In genomic region chr11:70743941-70744351, GRCh38 we compare ENCODE assay signal across 26 cellular contexts.
"Had no signal": no experiment of that assay in that cellular context is flagged by ENCODE, and none has a peak within 500 bp of the region (broad histone marks: within the 10 kb centered on the region; RNA-seq: fewer than 3 reads in every experiment).

No MANE protein-coding gene starts in this region.

- H3K36me3 ChIP-seq: pancreas, right atrium auricular region, tibial artery had no signal

- H3K9me3 ChIP-seq: mucosa of descending colon, pancreas, right atrium auricular region, testis, tibial artery had no signal

- H3K4me3 ChIP-seq: dorsolateral prefrontal cortex, mucosa of descending colon, pancreas, right atrium auricular region, smooth muscle cell, testis, tibial artery had no signal

- H3K36me3 Mint-ChIP-seq: immature natural killer cell, type B pancreatic cell had no signal

- H3K4me3 Mint-ChIP-seq: immature natural killer cell; naive B cell; natural killer cell treated with Interleukin-12 subunit alpha and Interleukin-12 subunit beta and Interleukin-15 and Interleukin-18, amount 100 ng/mL, for 72 hours; type B pancreatic cell had no signal

- H3K27me3 ChIP-seq: pancreas, right atrium auricular region, testis had no signal

- ATAC-seq: left colon; mucosa of descending colon; natural killer cell treated with Interleukin-12 subunit alpha and Interleukin-12 subunit beta and Interleukin-15 and Interleukin-18, amount 100 ng/mL, for 72 hours; pancreas; sciatic nerve had no signal

- H3K27me3 Mint-ChIP-seq: type B pancreatic cell had no signal

- DNase-seq: central memory CD4-positive, alpha-beta T cell; effector CD4-positive, alpha-beta T cell; hypothalamus; immature natural killer cell; islet precursor cell; kidney glomerular epithelial cell; left colon; mammary epithelial cell; mucosa of descending colon; naive B cell; occipital lobe; pancreas; stimulated activated CD4-positive, alpha-beta T cell treated with anti-CD3 and anti-CD28 coated beads, Interleukin-12 subunit alpha, Interleukin-12 subunit beta, amount 100 ng/mL, for 4 hours; stimulated activated CD4-positive, alpha-beta T cell treated with anti-CD3 and anti-CD28 coated beads, Interleukin-1b, Interleukin-23, amount 100 ng/mL, for 48 hours; stimulated activated CD4-positive, alpha-beta T cell treated with anti-CD3 and anti-CD28 coated beads, Interleukin-4, amount 100 ng/mL, for 1 hour; stimulated activated CD8-positive, alpha-beta memory T cell treated with anti-CD3 and anti-CD28 coated beads, Interleukin-4, amount 100 ng/mL, for 48 hours; stimulated activated naive CD4-positive, alpha-beta T cell treated with Interleukin-2 at 50 U/mL for 16 hours; substantia nigra; testis; tibial artery had no signal

- H3K27ac Mint-ChIP-seq: immature natural killer cell; naive B cell; natural killer cell treated with Interleukin-12 subunit alpha and Interleukin-12 subunit beta and Interleukin-15 and Interleukin-18, amount 100 ng/mL, for 72 hours; type B pancreatic cell had no signal

- H3K27ac ChIP-seq: dorsolateral prefrontal cortex, pancreas, right atrium auricular region, testis, tibial artery had no signal

- H3K4me1 Mint-ChIP-seq: immature natural killer cell, naive B cell had no signal

- H3K9me3 Mint-ChIP-seq: immature natural killer cell; natural killer cell treated with Interleukin-12 subunit alpha and Interleukin-12 subunit beta and Interleukin-15 and Interleukin-18, amount 100 ng/mL, for 72 hours; type B pancreatic cell had no signal

- H3K4me1 ChIP-seq: pancreas, right atrium auricular region, testis, tibial artery had no signal

- H3K4me2 ChIP-seq: smooth muscle cell had no signal
